In genomic region chr5:39148983-39149534, GRCh38 we compare ENCODE assay signal across 8 cellular contexts.
A peak's percentile ranks its signal among the peaks of the same experiment; 100 is the strongest.
DNase-seq lines count a peak whose midpoint lies in the region; ATAC-seq and TF ChIP-seq lines count a peak whose summit lies in the region.

No MANE protein-coding gene starts in this region.

- no peaks in the 10 kb centered on the region for H3K27me3 Mint-ChIP-seq in central memory CD8-positive, alpha-beta T cell

- intact Hi-C loops in gastrocnemius medialis (cut with DNase I; ENCODE audit: low total_unique reads), result no loop called here

- no peaks in the 10 kb centered on the region for H3K9me3 Mint-ChIP-seq in central memory CD8-positive, alpha-beta T cell

- no peak overlapping the region for H3K27ac ChIP-seq in gastrocnemius medialis

- no peak overlapping the region for H3K4me3 ChIP-seq in gastrocnemius medialis

- H3K9me3 ChIP-seq in gastrocnemius medialis, result no peaks in the 10 kb centered on the region

- in situ Hi-C loops in gastrocnemius medialis (cut with MboI; ENCODE audit: low sequenced_read_pairs in 4 of 4), result no loop called here

- no peak for ATAC-seq in central memory CD8-positive, alpha-beta T cell (replicated peaks; ENCODE audit: extremely low read depth, poor library complexity, severe bottlenecking)
- ATAC-seq in gastrocnemius medialis, result no peak

- H3K27ac Mint-ChIP-seq in central memory CD8-positive, alpha-beta T cell (ENCODE audit: low read depth), result peak overlapping the region; percentile 87

- peaks cover 61% of the 10 kb centered on the region for H3K4me1 Mint-ChIP-seq in central memory CD8-positive, alpha-beta T cell

- peak overlapping the region; percentile 17 for H3K4me3 Mint-ChIP-seq in central memory CD8-positive, alpha-beta T cell

- no peak for TF ChIP-seq POLR2A in gastrocnemius medialis (IDR thresholded peaks at IDR 0.05)

- H3K36me3 Mint-ChIP-seq in central memory CD8-positive, alpha-beta T cell (ENCODE audit: insufficient read depth), result peaks cover 57% of the 10 kb centered on the region

- peak in 1 of 5 experiments; percentile 26 for TF ChIP-seq CTCF in gastrocnemius medialis (IDR thresholded peaks at IDR 0.05 in 4 of 5, conservative IDR thresholded peaks at IDR 0.05 in 1 of 5)

- H3K36me3 ChIP-seq in gastrocnemius medialis, result no peaks in the 10 kb centered on the region

- H3K4me1 ChIP-seq in gastrocnemius medialis, result peaks cover 5% of the 10 kb centered on the region in 2 donors

- DNase-seq in DMS 273 (lab: John Stamatoyannopoulos, UW; ENCODE audit: unreplicated experiment), result peak; percentile 6
- DNase-seq in DMS 273 treated with DMSO at 0.1 percent for 48 hours (lab: John Stamatoyannopoulos, UW), result no peak
- peak; percentile 34 to 63 for DNase-seq in NCI-H526 (lab: John Stamatoyannopoulos, UW)
- no peak for DNase-seq in central memory CD8-positive, alpha-beta T cell (ENCODE audit: low spot score in 2 of 2)
- DNase-seq in pons (ENCODE audit: low spot score), result peak; percentile 68
- no peak for DNase-seq in NCI-H1930 (lab: John Stamatoyannopoulos, UW)
- DNase-seq in gastrocnemius medialis, result no peak
- DNase-seq in C1 segment of cervical spinal cord (lab: John Stamatoyannopoulos, UW), result no peak

- no peaks in the 10 kb centered on the region for H3K27me3 ChIP-seq in gastrocnemius medialis

Comparison
In these comparisons a context has a peak if more than half of its experiments do, and no peak if none do; other contexts are left out.
1. DNase-seq: peak in DMS 273 (single experiment), NCI-H526 (2 of 2) and pons (single experiment); none in DMS 273 treated with DMSO at 0.1 percent for 48 hours (single experiment), central memory CD8-positive, alpha-beta T cell (0 of 2), NCI-H1930 (0 of 2), gastrocnemius medialis (0 of 2) and C1 segment of cervical spinal cord (0 of 14).